Comparison of ENCODE assay signal across 8 cellular contexts in genomic region chr5:1594336-1595106, GRCh38.
DNase-seq lines count a peak whose midpoint lies in the region; ATAC-seq, FAIRE-seq and TF ChIP-seq lines count a peak whose summit lies in the region.

No MANE protein-coding gene starts in this region.

- H3K27ac ChIP-seq in BLaER1 treated with 17β-estradiol and CSF1 and Interleukin-3, amounts not matched to agents 10 nM and 100 nM: peak overlapping the region in 9 of 11 experiments; percentile 14 to 65 (median 45); a peak in 14 of 22 replicates
- H3K27ac ChIP-seq in RWPE2 (ENCODE audit: poor library complexity, severe bottlenecking): peak overlapping the region; percentile 28
- H3K27ac ChIP-seq in right cardiac atrium (ENCODE audit: low read length): peak overlapping the region; percentile 46
- H3K27ac ChIP-seq in rectal smooth muscle tissue (ENCODE audit: low read depth, low read length): peak overlapping the region; percentile 70
- peak overlapping the region in 1 of 2 donors; percentile 48 for H3K27ac ChIP-seq in aorta (ENCODE audit: low read depth in 1 of 2, low read length in 2 of 2)

- peaks cover 7 to 23% (median 14%) of the 10 kb centered on the region in 10 experiments for H3K4me1 ChIP-seq in BLaER1 treated with 17β-estradiol and CSF1 and Interleukin-3, amounts not matched to agents 10 nM and 100 nM
- H3K4me1 ChIP-seq in RWPE2 (ENCODE audit: insufficient read depth, poor library complexity, severe bottlenecking) (no peaks in the 10 kb centered on the region), right cardiac atrium (ENCODE audit: control insufficient read depth, insufficient read depth, low read length) (no peaks in the 10 kb centered on the region), rectal smooth muscle tissue (ENCODE audit: control insufficient read depth, insufficient read depth, low read length) (no peaks in the 10 kb centered on the region), aorta (ENCODE audit: control insufficient read depth in 1 of 2, insufficient read depth in 2 of 2, low read length in 2 of 2) (no peaks in the 10 kb centered on the region)

- DNase-seq in GM19239 (ENCODE audit: insufficient read length, low spot score) (peak; percentile 87), RWPE2 (ENCODE audit: low spot score) (peak; percentile 80), right cardiac atrium (peak; percentile 75 to 93 (median 91)), aorta (peak; percentile 79 to 87)
- peak; percentile 95 for DNase-seq in activated naive CD8-positive, alpha-beta T cell treated with anti-CD3 and anti-CD28 coated beads for 36 hours

- peaks cover 19% of the 10 kb centered on the region for H3K4me1 Mint-ChIP-seq in activated naive CD8-positive, alpha-beta T cell treated with anti-CD3 and anti-CD28 coated beads for 36 hours

- intact Hi-C loops in right cardiac atrium (cut with DNase I): no loop called here
- intact Hi-C loops in aorta (cut with DNase I): loop anchor here in 1 of 2 donors (5.0 kb wide), 1 partner anchor 72 kb away; the partner anchor contains the start of gene LPCAT1

- H3K27me3 Mint-ChIP-seq in activated naive CD8-positive, alpha-beta T cell treated with anti-CD3 and anti-CD28 coated beads for 36 hours: no peaks in the 10 kb centered on the region

- ATAC-seq in HG03439 (IDR thresholded peaks at IDR 0.05; ENCODE audit: unreplicated experiment) (peak; percentile 94), RWPE2 (ENCODE audit: low read depth) (peak; percentile 92), right cardiac atrium (peak; percentile 92 to 96), aorta (ENCODE audit: low FRiP score) (peak; percentile 89)

- no peak for FAIRE-seq in GM19239 (lab: Jason Lieb, UNC)

- peaks cover 0 to 17% (median 3%) of the 10 kb centered on the region in 11 experiments; a peak in 9 of 22 replicates for H3K36me3 ChIP-seq in BLaER1 treated with 17β-estradiol and CSF1 and Interleukin-3, amounts not matched to agents 10 nM and 100 nM
- H3K36me3 ChIP-seq in RWPE2 (ENCODE audit: low read depth) (peaks cover 9% of the 10 kb centered on the region; the same call in 1 of the 2 replicates), rectal smooth muscle tissue (ENCODE audit: control insufficient read depth, insufficient read depth, low read length) (peaks cover 4% of the 10 kb centered on the region), aorta (ENCODE audit: control insufficient read depth in 1 of 2, insufficient read depth in 2 of 2, low read length in 1 of 2) (no peaks in the 10 kb centered on the region)

- no peaks in the 10 kb centered on the region for H3K9me3 ChIP-seq in BLaER1 treated with 17β-estradiol and CSF1 and Interleukin-3, amounts not matched to agents 10 nM and 100 nM (replicated peaks in 1 of 11)
- H3K9me3 ChIP-seq in RWPE2 (ENCODE audit: severe bottlenecking): no peaks in the 10 kb centered on the region
- no peaks in the 10 kb centered on the region for H3K9me3 ChIP-seq in right cardiac atrium (ENCODE audit: control insufficient read depth, low read length)
- no peaks in the 10 kb centered on the region for H3K9me3 ChIP-seq in aorta (ENCODE audit: control insufficient read depth, low read length)

- H3K27ac Mint-ChIP-seq in activated naive CD8-positive, alpha-beta T cell treated with anti-CD3 and anti-CD28 coated beads for 36 hours: no peak overlapping the region

- H3K9me3 Mint-ChIP-seq in activated naive CD8-positive, alpha-beta T cell treated with anti-CD3 and anti-CD28 coated beads for 36 hours: no peaks in the 10 kb centered on the region

- peak overlapping the region; percentile 87 for H3K4me3 Mint-ChIP-seq in activated naive CD8-positive, alpha-beta T cell treated with anti-CD3 and anti-CD28 coated beads for 36 hours

- WGBS in right cardiac atrium: 11% methylated on average over 82 of the region's 82 CpGs
- WGBS in aorta, 2 donors: 10 to 13% methylated on average over 75 to 82 of the region's 82 CpGs

- H3K27me3 ChIP-seq in BLaER1 treated with 17β-estradiol and CSF1 and Interleukin-3, amounts not matched to agents 10 nM and 100 nM: peaks cover 0 to 20% (median 0%) of the 10 kb centered on the region in 11 experiments; a peak in 6 of 22 replicates
- H3K27me3 ChIP-seq in RWPE2 (ENCODE audit: insufficient read depth, poor library complexity, severe bottlenecking) (no peaks in the 10 kb centered on the region), right cardiac atrium (ENCODE audit: control insufficient read depth, insufficient read depth) (no peaks in the 10 kb centered on the region), rectal smooth muscle tissue (ENCODE audit: control insufficient read depth, insufficient read depth, low read length) (no peaks in the 10 kb centered on the region), aorta (ENCODE audit: control insufficient read depth in 1 of 2, insufficient read depth in 2 of 2, low read length in 1 of 2) (no peaks in the 10 kb centered on the region)

- peak overlapping the region; percentile 79 to 99 (median 97) for H3K4me2 ChIP-seq in BLaER1 treated with 17β-estradiol and CSF1 and Interleukin-3, amounts not matched to agents 10 nM and 100 nM

- TF ChIP-seq CTCF in RWPE2 (IDR thresholded peaks at IDR 0.05; ENCODE audit: poor library complexity, severe bottlenecking): peak; percentile 87

- H4K20me1 ChIP-seq in BLaER1 treated with 17β-estradiol and CSF1 and Interleukin-3, amounts not matched to agents 10 nM and 100 nM: no peaks in the 10 kb centered on the region

- H3K4me3 ChIP-seq in BLaER1 treated with 17β-estradiol and CSF1 and Interleukin-3, amounts not matched to agents 10 nM and 100 nM: peak overlapping the region; percentile 59 to 77 (median 70)
- peak overlapping the region; percentile 45 for H3K4me3 ChIP-seq in RWPE2 (ENCODE audit: severe bottlenecking)
- H3K4me3 ChIP-seq in right cardiac atrium (ENCODE audit: low read length): peak overlapping the region; percentile 23
- H3K4me3 ChIP-seq in rectal smooth muscle tissue (ENCODE audit: low read length): peak overlapping the region; percentile 66
- H3K4me3 ChIP-seq in aorta (ENCODE audit: low read length in 2 of 2): peak overlapping the region; percentile 44 to 60

- H3K9ac ChIP-seq in BLaER1 treated with 17β-estradiol and CSF1 and Interleukin-3, amounts not matched to agents 10 nM and 100 nM: peak overlapping the region; percentile 53 to 82 (median 74); a peak in 21 of 22 replicates
- no peak overlapping the region for H3K9ac ChIP-seq in rectal smooth muscle tissue (ENCODE audit: low read length)

- peaks cover 14% of the 10 kb centered on the region for H3K36me3 Mint-ChIP-seq in activated naive CD8-positive, alpha-beta T cell treated with anti-CD3 and anti-CD28 coated beads for 36 hours
